Comparison of ENCODE assay signal across 23 cellular contexts in genomic region chr3:13873818-13874217, GRCh38. TPM values are rescaled to one million over a fixed set of nuclear protein-coding genes. Genes with fewer than 3 reads are reported as not detected.
"Had no signal": no experiment of that assay in that cellular context is flagged by ENCODE, and none has a peak within 500 bp of the region (broad histone marks: within the 10 kb centered on the region; RNA-seq: fewer than 3 reads in every experiment).

No MANE protein-coding gene starts in this region.

- H3K27me3 Mint-ChIP-seq: activated CD4-positive, alpha-beta memory T cell treated with anti-CD3 and anti-CD28 coated beads for 36 hours; activated naive CD4-positive, alpha-beta T cell treated with anti-CD3 and anti-CD28 coated beads, Interleukin-2, amount 50 U/mL, for 24 hours; activated T-helper 17 cell treated with anti-CD3 and anti-CD28 coated beads, Interleukin-2, amount 50 U/mL, for 72 hours had no signal

- H3K4me1 Mint-ChIP-seq: nephron had no signal

- H3K27ac Mint-ChIP-seq: activated B cell treated with CpG ODN at 0.5 μM for 24 hours; activated CD4-positive, alpha-beta memory T cell treated with anti-CD3 and anti-CD28 coated beads for 36 hours; activated naive CD4-positive, alpha-beta T cell treated with anti-CD3 and anti-CD28 coated beads, Interleukin-2, amount 50 U/mL, for 24 hours; activated T-helper 17 cell treated with anti-CD3 and anti-CD28 coated beads, Interleukin-2, amount 50 U/mL, for 72 hours; nephron; T-helper 2 cell treated with Interferon-gamma antibody and Interleukin-4, amounts not matched to agents 5 μg/mL and 100 μg/mL, for 36 hours had no signal

- H3K4me3 Mint-ChIP-seq: activated B cell treated with CpG ODN at 0.5 μM for 24 hours; activated CD4-positive, alpha-beta memory T cell treated with anti-CD3 and anti-CD28 coated beads for 36 hours; activated naive CD4-positive, alpha-beta T cell treated with anti-CD3 and anti-CD28 coated beads, Interleukin-2, amount 50 U/mL, for 24 hours; activated T-helper 17 cell treated with anti-CD3 and anti-CD28 coated beads, Interleukin-2, amount 50 U/mL, for 72 hours; nephron; T-helper 2 cell treated with Interferon-gamma antibody and Interleukin-4, amounts not matched to agents 5 μg/mL and 100 μg/mL, for 36 hours had no signal

- H3K9me3 Mint-ChIP-seq: activated CD4-positive, alpha-beta memory T cell treated with anti-CD3 and anti-CD28 coated beads for 36 hours; activated naive CD4-positive, alpha-beta T cell treated with anti-CD3 and anti-CD28 coated beads, Interleukin-2, amount 50 U/mL, for 24 hours; activated T-helper 17 cell treated with anti-CD3 and anti-CD28 coated beads, Interleukin-2, amount 50 U/mL, for 72 hours; T-helper 2 cell treated with Interferon-gamma antibody and Interleukin-4, amounts not matched to agents 5 μg/mL and 100 μg/mL, for 36 hours had no signal

- DNase-seq: activated B cell treated with CpG ODN at 0.5 μM for 24 hours; activated CD4-positive, alpha-beta memory T cell treated with anti-CD3 and anti-CD28 coated beads for 36 hours; activated CD4-positive, alpha-beta T cell treated with anti-CD3 and anti-CD28 coated beads for 4 hours; activated T-cell treated with anti-CD3 and anti-CD28 coated beads, Interleukin-2, amount 50 U/mL, for 1 hour; cerebellar nuclear complex; effector CD4-positive, alpha-beta T cell; gastrocnemius medialis; heart right ventricle; left cardiac atrium; mesenchymal stem cell; mucosa of descending colon; stimulated activated CD4-positive, alpha-beta T cell treated with anti-CD3 and anti-CD28 coated beads, Interleukin-12 subunit alpha, Interleukin-12 subunit beta, amount 100 ng/mL, for 4 hours; stimulated activated CD4-positive, alpha-beta T cell treated with anti-CD3 and anti-CD28 coated beads, Interleukin-2, amount 100 ng/mL, for 24 hours; stimulated activated naive CD4-positive, alpha-beta T cell treated with Interleukin-2 at 50 U/mL for 16 hours; SW 1271; tibial artery had no signal

- ATAC-seq: activated T-helper 17 cell treated with anti-CD3 and anti-CD28 coated beads, Interleukin-2, amount 50 U/mL, for 72 hours; esophagus mucosa; gastrocnemius medialis; heart right ventricle; left cardiac atrium; mucosa of descending colon had no signal

RNA-seq across cellular contexts. Expression of gene WNT7A, which starts 6.1 kb away (rescaled TPM):
- total RNA-seq: activated B cell treated with CpG ODN at 0.5 μM for 24 hours, gastrocnemius medialis, heart right ventricle, left cardiac atrium, mucosa of descending colon, omental fat pad, right atrium auricular region had no signal
